In the genomic region with DNA sequence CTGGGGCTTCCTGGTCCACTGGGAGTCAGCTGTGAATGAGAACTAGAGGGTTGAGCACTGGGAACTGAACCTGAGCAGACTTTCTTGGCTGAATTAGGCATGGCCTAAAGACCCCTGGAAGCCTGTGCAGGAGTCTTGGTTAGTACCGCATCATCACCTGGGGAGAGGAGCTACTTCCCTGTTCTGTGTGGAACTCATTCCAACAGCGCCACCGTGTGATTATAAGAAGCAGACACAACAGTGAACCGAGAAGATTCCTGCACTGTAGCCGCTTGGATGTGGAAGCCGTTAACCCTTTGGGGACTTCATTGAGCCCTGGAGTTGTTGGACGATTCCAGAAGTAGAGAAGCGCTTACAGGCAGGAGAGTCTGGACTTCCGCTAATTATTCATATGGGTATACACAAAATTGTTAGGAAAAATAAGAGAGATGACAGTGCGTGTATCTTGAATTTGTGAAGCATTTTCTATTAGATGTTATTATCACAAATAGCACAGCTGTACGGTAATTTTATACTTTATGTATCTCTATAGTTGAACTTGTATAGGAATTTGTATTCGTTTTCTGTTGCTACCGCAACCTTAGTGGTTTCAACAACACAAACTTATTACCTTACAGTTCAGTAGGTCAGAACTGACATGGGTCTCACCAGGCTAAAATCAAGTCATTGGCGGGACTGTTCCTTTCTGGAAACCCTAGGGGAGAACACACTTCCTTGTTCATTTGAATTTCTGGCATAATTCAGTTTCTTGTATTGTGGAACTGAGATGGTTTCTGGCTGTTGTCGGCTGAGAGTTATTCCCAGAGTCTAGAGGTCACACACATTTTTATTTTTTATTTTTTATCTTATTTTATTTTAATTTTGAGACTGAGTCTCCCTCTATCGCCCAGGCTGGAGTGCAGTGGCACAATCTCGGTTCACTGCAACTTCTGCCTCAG, we compare ENCODE assay signal across 8 cellular contexts.
DNase-seq lines count a peak whose midpoint lies in the region; ATAC-seq lines count a peak whose summit lies in the region.

No MANE protein-coding gene starts in this region.

- H3K36me3 ChIP-seq in effector memory CD4-positive, alpha-beta T cell (ENCODE audit: control insufficient read depth, insufficient read depth, low read length), result no peaks in the 10 kb centered on the region

- ATAC-seq in GM19452 (IDR thresholded peaks at IDR 0.05; ENCODE audit: unreplicated experiment) (peak; percentile 100), HG03469 (IDR thresholded peaks at IDR 0.05; ENCODE audit: unreplicated experiment) (peak; percentile 99), memory B cell (ENCODE audit: low read depth) (peak; percentile 100)

- no peak overlapping the region for H3K27ac Mint-ChIP-seq in activated CD4-positive, alpha-beta memory T cell treated with anti-CD3 and anti-CD28 coated beads for 36 hours
- no peak overlapping the region for H3K27ac Mint-ChIP-seq in memory B cell

- H3K27me3 Mint-ChIP-seq in activated CD4-positive, alpha-beta memory T cell treated with anti-CD3 and anti-CD28 coated beads for 36 hours, result no peaks in the 10 kb centered on the region
- no peaks in the 10 kb centered on the region for H3K27me3 Mint-ChIP-seq in memory B cell

- no peak overlapping the region for H3K4me3 Mint-ChIP-seq in activated CD4-positive, alpha-beta memory T cell treated with anti-CD3 and anti-CD28 coated beads for 36 hours
- no peak overlapping the region for H3K4me3 Mint-ChIP-seq in memory B cell

- H3K9me3 ChIP-seq in effector memory CD4-positive, alpha-beta T cell (ENCODE audit: control insufficient read depth, low read length), result no peaks in the 10 kb centered on the region

- H3K4me3 ChIP-seq in effector memory CD4-positive, alpha-beta T cell (ENCODE audit: insufficient read depth, low read depth, low read length, poor library complexity, severe bottlenecking), result no peak overlapping the region

- POLR2A ChIA-PET in activated CD4-positive, alpha-beta memory T cell treated with anti-CD3 and anti-CD28 coated beads for 36 hours (lab: Charles Lee), result no interaction called here

- H3K4me1 Mint-ChIP-seq in activated CD4-positive, alpha-beta memory T cell treated with anti-CD3 and anti-CD28 coated beads for 36 hours (ENCODE audit: low read depth), result peaks cover 4% of the 10 kb centered on the region
- H3K4me1 Mint-ChIP-seq in memory B cell, result peaks cover 5% of the 10 kb centered on the region

- intact Hi-C loops in activated CD4-positive, alpha-beta memory T cell treated with anti-CD3 and anti-CD28 coated beads for 36 hours (cut with micrococcal nuclease), result loop anchor here (1.0 to 10.0 kb wide), 6 partner anchors 35 to 746 kb away; no protein-coding TSS in a partner anchor

- H3K4me1 ChIP-seq in effector memory CD4-positive, alpha-beta T cell (ENCODE audit: control insufficient read depth, insufficient read depth, low read length, poor library complexity, severe bottlenecking), result peaks cover 7% of the 10 kb centered on the region

- H3K27ac ChIP-seq in effector memory CD4-positive, alpha-beta T cell (ENCODE audit: insufficient read depth, low read length, poor library complexity, severe bottlenecking), result no peak overlapping the region

- DNase-seq in CMK (ENCODE audit: low read depth), result peak; percentile 46
- peak; percentile 79 for DNase-seq in NCI-H69 (lab: John Stamatoyannopoulos, UW)
- DNase-seq in activated CD4-positive, alpha-beta memory T cell treated with anti-CD3 and anti-CD28 coated beads for 36 hours, result peak; percentile 67
- DNase-seq in effector memory CD4-positive, alpha-beta T cell, result peak; percentile 28 to 50 (median 33)
- peak; percentile 47 to 58 for DNase-seq in memory B cell (ENCODE audit: low spot score in 2 of 2)
- peak; percentile 8 for DNase-seq in stimulated activated CD8-positive, alpha-beta memory T cell treated with anti-CD3 and anti-CD28 coated beads, Interleukin-4, amount 100 ng/mL, for 24 hours (ENCODE audit: low read depth)

- no peaks in the 10 kb centered on the region for H3K27me3 ChIP-seq in effector memory CD4-positive, alpha-beta T cell (replicated peaks; ENCODE audit: control insufficient read depth, insufficient read depth, low read length, poor library complexity, severe bottlenecking)

- H3K9me3 Mint-ChIP-seq in activated CD4-positive, alpha-beta memory T cell treated with anti-CD3 and anti-CD28 coated beads for 36 hours, result no peaks in the 10 kb centered on the region
- peaks cover 1% of the 10 kb centered on the region for H3K9me3 Mint-ChIP-seq in memory B cell

- no peaks in the 10 kb centered on the region for H3K36me3 Mint-ChIP-seq in activated CD4-positive, alpha-beta memory T cell treated with anti-CD3 and anti-CD28 coated beads for 36 hours
- peaks cover 2% of the 10 kb centered on the region for H3K36me3 Mint-ChIP-seq in memory B cell

- CTCF ChIA-PET in activated CD4-positive, alpha-beta memory T cell treated with anti-CD3 and anti-CD28 coated beads for 36 hours (lab: Charles Lee), result interaction anchor here (0.6 to 1.9 kb wide), 24 partner anchors 12 to 746 kb away, joined by 3 to 30 read pairs (median 4); a partner anchor contains a TSS

Comparison
In these comparisons a context has a peak if more than half of its experiments do, and no peak if none do; other contexts are left out.
1. DNase-seq: peak in every context shown above with its lines; median percentile 79 in NCI-H69; 67 in activated CD4-positive, alpha-beta memory T cell treated with anti-CD3 and anti-CD28 coated beads for 36 hours; 52 in memory B cell; 46 in CMK; 33 in effector memory CD4-positive, alpha-beta T cell; 8 in stimulated activated CD8-positive, alpha-beta memory T cell treated with anti-CD3 and anti-CD28 coated beads, Interleukin-4, amount 100 ng/mL, for 24 hours.